In the genomic region with DNA sequence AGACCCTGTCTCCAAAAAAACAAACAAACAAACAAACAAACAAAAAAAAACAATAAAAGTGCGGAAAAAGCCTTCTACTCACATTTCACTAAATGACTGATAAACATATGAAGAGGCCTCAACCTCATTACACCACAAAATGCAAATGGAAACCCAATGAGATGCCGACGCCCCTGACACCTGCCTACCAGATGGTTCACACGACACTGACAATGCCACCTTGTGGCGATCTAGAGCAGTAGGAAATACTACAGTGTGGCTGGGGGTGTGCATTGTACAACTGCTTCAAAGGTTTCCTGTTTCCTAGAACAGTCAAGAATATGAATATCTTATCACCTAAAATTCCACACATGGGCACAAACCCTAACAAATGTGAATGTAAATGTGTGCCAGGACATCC, we compare ENCODE assay signal across 8 cellular contexts. TPM values are rescaled to one million over a fixed set of nuclear protein-coding genes. Genes with fewer than 3 reads are reported as not detected.
DNase-seq lines count a peak whose midpoint lies in the region; ATAC-seq and TF ChIP-seq lines count a peak whose summit lies in the region.

No MANE protein-coding gene starts in this region.

- no peak overlapping the region for H3K4me3 ChIP-seq in liver (ENCODE audit: low read depth in 1 of 3, low read length in 3 of 3)
- no peak overlapping the region for H3K4me3 ChIP-seq in tibial artery

- in situ Hi-C loops in ACHN (cut with HindIII; ENCODE audit: low pct_ligation_motif_present, low pct_unique_long_range_greater_than_20kb, low sequenced_read_pairs), result no loop called here

- H3K4me1 Mint-ChIP-seq in activated CD8-positive, alpha-beta T cell treated with anti-CD3 and anti-CD28 coated beads, Interleukin-2, amount 10 ng/mL, durations not matched to agents 7 days and 5 days (ENCODE audit: low read depth), result peaks cover 26% of the 10 kb centered on the region

- no peak overlapping the region for H3K27ac ChIP-seq in liver (ENCODE audit: low read depth in 1 of 2, low read length in 2 of 2)
- H3K27ac ChIP-seq in tibial artery, result no peak overlapping the region

- H3K4me1 ChIP-seq in liver (ENCODE audit: control insufficient read depth in 4 of 4, insufficient read depth in 4 of 4, low read length in 3 of 4), result peaks cover 4 to 54% (median 40%) of the 10 kb centered on the region in 4 donors
- H3K4me1 ChIP-seq in tibial artery, result peaks cover 0 to 14% (median 2%) of the 10 kb centered on the region in 4 donors

- H3K4me3 Mint-ChIP-seq in activated CD8-positive, alpha-beta T cell treated with anti-CD3 and anti-CD28 coated beads, Interleukin-2, amount 10 ng/mL, durations not matched to agents 7 days and 5 days, result no peak overlapping the region

- CTCF ChIA-PET in GM10248 (lab: Yijun Ruan, JAX), result interaction anchor here (1.4 to 3.5 kb wide), 3 partner anchors 10 to 22 kb away, joined by 3 to 14 read pairs (median 7); a partner anchor contains a TSS
- CTCF ChIA-PET in activated CD8-positive, alpha-beta T cell treated with anti-CD3 and anti-CD28 coated beads, Interleukin-2, amount 10 ng/mL, durations not matched to agents 7 days and 5 days (lab: Charles Lee), result interaction anchor here (1.2 to 2.2 kb wide), 4 partner anchors 11 to 23 kb away, joined by 4 to 12 read pairs (median 8); no protein-coding TSS in a partner anchor

- H3K27me3 ChIP-seq in liver (ENCODE audit: control insufficient read depth in 4 of 4, insufficient read depth in 4 of 4, low read length in 3 of 4), result no peaks in the 10 kb centered on the region
- H3K27me3 ChIP-seq in tibial artery, result no peaks in the 10 kb centered on the region

- H3K9me3 ChIP-seq in liver (ENCODE audit: control insufficient read depth in 4 of 4, low read length in 3 of 4) (no peaks in the 10 kb centered on the region), tibial artery (no peaks in the 10 kb centered on the region)

- TF ChIP-seq RAD21 in liver (IDR thresholded peaks at IDR 0.05), result peak in 1 of 2 donors; percentile 73

- H3K36me3 Mint-ChIP-seq in activated CD8-positive, alpha-beta T cell treated with anti-CD3 and anti-CD28 coated beads, Interleukin-2, amount 10 ng/mL, durations not matched to agents 7 days and 5 days (ENCODE audit: low read depth), result peaks cover 2% of the 10 kb centered on the region

- POLR2A ChIA-PET in GM10248 (lab: Yijun Ruan, JAX), result no interaction called here
- POLR2A ChIA-PET in activated CD8-positive, alpha-beta T cell treated with anti-CD3 and anti-CD28 coated beads, Interleukin-2, amount 10 ng/mL, durations not matched to agents 7 days and 5 days (lab: Charles Lee), result interaction anchor here (1.6 kb wide), 1 partner anchor 10 kb away, joined by 3 read pairs; no protein-coding TSS in a partner anchor

- H3K9me3 Mint-ChIP-seq in activated CD8-positive, alpha-beta T cell treated with anti-CD3 and anti-CD28 coated beads, Interleukin-2, amount 10 ng/mL, durations not matched to agents 7 days and 5 days (ENCODE audit: insufficient read depth), result no peaks in the 10 kb centered on the region

- H3K9ac ChIP-seq in liver (ENCODE audit: low read depth in 1 of 2, low read length in 2 of 2), result no peak overlapping the region

- no peaks in the 10 kb centered on the region for H3K27me3 Mint-ChIP-seq in activated CD8-positive, alpha-beta T cell treated with anti-CD3 and anti-CD28 coated beads, Interleukin-2, amount 10 ng/mL, durations not matched to agents 7 days and 5 days (ENCODE audit: low read depth)

- WGBS in liver, result 60% methylated on average over 5 of the region's 5 CpGs

- peak; percentile 93 for ATAC-seq in activated CD8-positive, alpha-beta T cell treated with anti-CD3 and anti-CD28 coated beads, Interleukin-2, amount 10 ng/mL, durations not matched to agents 7 days and 5 days
- ATAC-seq in HG03571 (IDR thresholded peaks at IDR 0.05; ENCODE audit: unreplicated experiment), result no peak

- DNase-seq in ACHN, result peak; percentile 23
- no peak for DNase-seq in GM10248 (ENCODE audit: extremely low spot score)
- peak; percentile 88 for DNase-seq in NCI-H2227 (lab: John Stamatoyannopoulos, UW; ENCODE audit: unreplicated experiment)
- peak; percentile 65 for DNase-seq in activated CD8-positive, alpha-beta T cell treated with anti-CD3 and anti-CD28 coated beads, Interleukin-2, amount 10 ng/mL, durations not matched to agents 7 days and 5 days
- DNase-seq in tibial artery, result no peak
- no peak for DNase-seq in activated CD8-positive, alpha-beta memory T cell treated with anti-CD3 and anti-CD28 coated beads, Interleukin-2, amount 50 U/mL, for 4 hours

- H3K36me3 ChIP-seq in liver (ENCODE audit: control insufficient read depth in 4 of 4, insufficient read depth in 3 of 4, low read depth in 1 of 4, low read length in 3 of 4), result no peaks in the 10 kb centered on the region
- no peaks in the 10 kb centered on the region for H3K36me3 ChIP-seq in tibial artery

- peak overlapping the region; percentile 2 for H3K27ac Mint-ChIP-seq in activated CD8-positive, alpha-beta T cell treated with anti-CD3 and anti-CD28 coated beads, Interleukin-2, amount 10 ng/mL, durations not matched to agents 7 days and 5 days

- intact Hi-C loops in tibial artery (cut with DNase I; ENCODE audit: low total_unique reads), result no loop called here

- peak; percentile 20 for TF ChIP-seq CTCF in GM10248 (IDR thresholded peaks at IDR 0.05; ENCODE audit: control extremely low read depth, extremely low read depth, low read depth, missing control alignments)
- peak; percentile 39 for TF ChIP-seq CTCF in liver (IDR thresholded peaks at IDR 0.05; ENCODE audit: low read depth, low read length, missing input control)
- no peak for TF ChIP-seq CTCF in tibial artery (IDR thresholded peaks at IDR 0.05)

TF ChIP-seq in liver, 16 proteins besides CTCF, POLR2A, EP300 and RAD21:
- no peak for TF ChIP-seq GABPA (IDR thresholded peaks at IDR 0.05 in 1 of 2, conservative IDR thresholded peaks at IDR 0.05 in 1 of 2)
- no peak for TF ChIP-seq JUND (IDR thresholded peaks at IDR 0.05)
- TF ChIP-seq SP1 (IDR thresholded peaks at IDR 0.05), result no peak
- no peak for TF ChIP-seq HNF4G (IDR thresholded peaks at IDR 0.05)
- TF ChIP-seq, protein P1, sequence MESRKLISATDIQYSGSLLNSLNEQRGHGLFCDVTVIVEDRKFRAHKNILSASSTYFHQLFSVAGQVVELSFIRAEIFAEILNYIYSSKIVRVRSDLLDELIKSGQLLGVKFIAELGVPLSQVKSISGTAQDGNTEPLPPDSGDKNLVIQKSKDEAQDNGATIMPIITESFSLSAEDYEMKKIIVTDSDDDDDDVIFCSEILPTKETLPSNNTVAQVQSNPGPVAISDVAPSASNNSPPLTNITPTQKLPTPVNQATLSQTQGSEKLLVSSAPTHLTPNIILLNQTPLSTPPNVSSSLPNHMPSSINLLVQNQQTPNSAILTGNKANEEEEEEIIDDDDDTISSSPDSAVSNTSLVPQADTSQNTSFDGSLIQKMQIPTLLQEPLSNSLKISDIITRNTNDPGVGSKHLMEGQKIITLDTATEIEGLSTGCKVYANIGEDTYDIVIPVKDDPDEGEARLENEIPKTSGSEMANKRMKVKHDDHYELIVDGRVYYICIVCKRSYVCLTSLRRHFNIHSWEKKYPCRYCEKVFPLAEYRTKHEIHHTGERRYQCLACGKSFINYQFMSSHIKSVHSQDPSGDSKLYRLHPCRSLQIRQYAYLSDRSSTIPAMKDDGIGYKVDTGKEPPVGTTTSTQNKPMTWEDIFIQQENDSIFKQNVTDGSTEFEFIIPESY (IDR thresholded peaks at IDR 0.05), result no peak
- TF ChIP-seq EGR1 (IDR thresholded peaks at IDR 0.05; ENCODE audit: low read depth in 2 of 2), result no peak
- no peak for TF ChIP-seq RXRA (IDR thresholded peaks at IDR 0.05)
- TF ChIP-seq FOXA1 (IDR thresholded peaks at IDR 0.05), result no peak
- TF ChIP-seq, protein P2, sequence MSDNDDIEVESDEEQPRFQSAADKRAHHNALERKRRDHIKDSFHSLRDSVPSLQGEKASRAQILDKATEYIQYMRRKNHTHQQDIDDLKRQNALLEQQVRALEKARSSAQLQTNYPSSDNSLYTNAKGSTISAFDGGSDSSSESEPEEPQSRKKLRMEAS (IDR thresholded peaks at IDR 0.05), result no peak
- TF ChIP-seq TAF1 (conservative IDR thresholded peaks at IDR 0.05), result no peak
TF ChIP-seq in liver: peak in this region for 0.

RNA-seq across cellular contexts. Expression of a gene that starts 14.0 kb away (rescaled TPM):
- total RNA-seq in activated CD8-positive, alpha-beta T cell treated with anti-CD3 and anti-CD28 coated beads, Interleukin-2, amount 10 ng/mL, durations not matched to agents 7 days and 5 days, result under 1 TPM; 0.21 to 0.42 TPM
- under 1 TPM; 0.09 to 0.50 TPM for total RNA-seq in liver
- under 1 TPM in 1 of 2 donors, not detected in 1; 0.25 TPM for polyA plus RNA-seq in liver

RNA-seq across cellular contexts. Expression of a gene that starts 14.6 kb away (rescaled TPM):
- 10 to 100 TPM; 18.3 to 19.1 TPM for total RNA-seq in activated CD8-positive, alpha-beta T cell treated with anti-CD3 and anti-CD28 coated beads, Interleukin-2, amount 10 ng/mL, durations not matched to agents 7 days and 5 days
- 10 to 100 TPM; 11.4 to 18.6 TPM for total RNA-seq in liver
- 10 to 100 TPM in 1 of 2 donors, 1 to 10 TPM in 1; 5.8 to 15.9 TPM for polyA plus RNA-seq in liver

Comparison
In these comparisons a context has a peak if more than half of its experiments do, and no peak if none do; other contexts are left out.
1. DNase-seq: peak in ACHN (single experiment), NCI-H2227 (single experiment) and activated CD8-positive, alpha-beta T cell treated with anti-CD3 and anti-CD28 coated beads, Interleukin-2, amount 10 ng/mL, durations not matched to agents 7 days and 5 days (single experiment); none in GM10248 (single experiment), tibial artery (0 of 2) and activated CD8-positive, alpha-beta memory T cell treated with anti-CD3 and anti-CD28 coated beads, Interleukin-2, amount 50 U/mL, for 4 hours (single experiment).
2. CTCF ChIP-seq: peak in GM10248 (single experiment) and liver (single experiment); none in tibial artery (0 of 2).